Comparison of ENCODE assay signal across 15 cellular contexts in genomic region chr9:16509946-16510504, GRCh38.
DNase-seq lines count a peak whose midpoint lies in the region; ATAC-seq, FAIRE-seq and TF ChIP-seq lines count a peak whose summit lies in the region.
"Had no signal": no experiment of that assay in that cellular context is flagged by ENCODE, and none has a peak within 500 bp of the region (broad histone marks: within the 10 kb centered on the region; RNA-seq: fewer than 3 reads in every experiment).

No MANE protein-coding gene starts in this region.

- in situ Hi-C loops in GM12878 (cut with MboI) = no loop called here

- FAIRE-seq in GM12878 (lab: Jason Lieb, UNC) = no peak
- FAIRE-seq: GM18507, K562 had no signal

- peaks cover 42% of the 10 kb centered on the region for H3K4me1 ChIP-seq in HUES48 (ENCODE audit: control insufficient read depth, insufficient read depth, low read length)
- H3K4me1 ChIP-seq in GM12878 (ENCODE audit: control insufficient read depth, insufficient read depth, low read length) = no peaks in the 10 kb centered on the region
- peaks cover 30% of the 10 kb centered on the region for H3K4me1 ChIP-seq in iPS-20b (ENCODE audit: insufficient read depth, low read length)

- H3K9ac ChIP-seq in HUES48 (ENCODE audit: low read depth, low read length) = no peak overlapping the region
- no peak overlapping the region for H3K9ac ChIP-seq in GM12878 (ENCODE audit: control insufficient read depth, insufficient read depth, low read length)
- H3K9ac ChIP-seq in iPS-20b (ENCODE audit: low read depth, low read length) = peak overlapping the region; percentile 3; the same call in 1 of the 2 replicates

- intact Hi-C loops in GM12878 (cut with micrococcal nuclease; ENCODE audit: unreplicated experiment) (no loop called here), lower leg skin (cut with DNase I; ENCODE audit: low total_unique reads) (no loop called here)

- WGBS in GM12878 (ENCODE audit: insufficient coverage, insufficient replicate concordance, low lambda C conversion rate, missing lambda C conversion rate) = 32% methylated on average over 7 of the region's 7 CpGs
- WGBS in lower leg skin, 2 donors = 79 to 80% methylated on average over 7 of the region's 7 CpGs

- DNase-seq in A172 (ENCODE audit: low spot score) = peak; percentile 84
- no peak for DNase-seq in GM12878 (ENCODE audit: low read depth, low spot score)
- DNase-seq in lower leg skin (ENCODE audit: low spot score in 2 of 2) = no peak
- no peak for DNase-seq in GDM1 (lab: John Stamatoyannopoulos, UW)
- no peak for DNase-seq in activated CD8-positive, alpha-beta memory T cell treated with anti-CD3 and anti-CD28 coated beads, Interleukin-2, amount 50 U/mL, for 48 hours
- DNase-seq: activated naive CD4-positive, alpha-beta T cell treated with anti-CD3 and anti-CD28 coated beads, Interleukin-2, amount 50 U/mL, for 16 hours; cortex of kidney; heart left ventricle; midbrain had no signal

- ATAC-seq in GM12878 = peak; percentile 69
- no peak for ATAC-seq in HG03280 (IDR thresholded peaks at IDR 0.05; ENCODE audit: unreplicated experiment)
- ATAC-seq: K562; stimulated activated memory B cell treated with anti-CD40 and anti-IgM and Interleukin-4, amounts not matched to agents 10 μg/mL and 1 μg/mL and 100 μg/mL, for 72 hours had no signal

- no peak for TF ChIP-seq CTCF in GM12878 (IDR thresholded peaks at IDR 0.05 in 2 of 3, conservative IDR thresholded peaks at IDR 0.05 in 1 of 3; ENCODE audit: control insufficient read depth in 2 of 3, extremely low read depth in 1 of 3, insufficient read depth in 1 of 3, low read depth in 3 of 3, low read length in 3 of 3)
- no peak for TF ChIP-seq CTCF in lower leg skin (IDR thresholded peaks at IDR 0.05)

- RAD21 ChIA-PET in GM12878 (lab: Charles Lee; ENCODE audit: unreplicated experiment) = interaction anchor here (0.7 to 3.2 kb wide), 5 partner anchors 8 to 51 kb away, joined by 3 to 10 read pairs (median 3); no protein-coding TSS in a partner anchor

- SMC1A ChIA-PET in GM12878 (lab: Charles Lee; ENCODE audit: uncharacterized antibody, unreplicated experiment) = interaction anchor here (0.6 to 2.3 kb wide), 11 partner anchors 10 to 54 kb away, joined by 3 to 8 read pairs (median 4); no protein-coding TSS in a partner anchor

- H4K20me1 ChIP-seq in GM12878 (ENCODE audit: control insufficient read depth, insufficient read depth) = no peaks in the 10 kb centered on the region

- no peak for TF ChIP-seq EP300 in GM12878 (IDR thresholded peaks at IDR 0.05; ENCODE audit: borderline replicate concordance in 1 of 2, control insufficient read depth in 1 of 2, low read depth in 2 of 2, low read length in 2 of 2)

- H3K4me2 ChIP-seq in GM12878 (ENCODE audit: control insufficient read depth, insufficient read depth) = no peak overlapping the region

- TF ChIP-seq POLR2A in GM12878 (IDR thresholded peaks at IDR 0.05; ENCODE audit: low read depth, low read length) (no peak), lower leg skin (IDR thresholded peaks at IDR 0.05) (no peak)

- H2AFZ ChIP-seq in GM12878 (ENCODE audit: control insufficient read depth, low read depth, low read length) = no peak overlapping the region

- BruUV-seq in GM12878 (replicated peaks; lab: Mats Ljungman, UMichigan) = no TSS peak

- CTCF ChIA-PET in GM12878 (lab: Yijun Ruan, JAX) = interaction anchor here (0.6 to 2.7 kb wide), 4 partner anchors 9 to 17 kb away, joined by 3 to 10 read pairs (median 6); no protein-coding TSS in a partner anchor

- no peak overlapping the region for H3K4me3 ChIP-seq in HUES48 (ENCODE audit: low read depth, low read length)
- H3K4me3 ChIP-seq in GM12878 = no peak overlapping the region
- H3K4me3 ChIP-seq in iPS-20b (ENCODE audit: low read length) = no peak overlapping the region
- no peak overlapping the region for H3K4me3 ChIP-seq in lower leg skin (ENCODE audit: low read depth, poor library complexity, severe bottlenecking)
- H3K4me3 ChIP-seq: heart left ventricle, K562 had no signal

- H3K9me3 ChIP-seq in HUES48 (ENCODE audit: control insufficient read depth, insufficient read depth, low read length) = no peaks in the 10 kb centered on the region
- H3K9me3 ChIP-seq in GM12878 (replicated peaks; ENCODE audit: control insufficient read depth, insufficient read depth, low read length) = no peaks in the 10 kb centered on the region
- no peaks in the 10 kb centered on the region for H3K9me3 ChIP-seq in iPS-20b (ENCODE audit: insufficient read depth, low read depth, low read length)
- H3K9me3 ChIP-seq: heart left ventricle had no signal

- TF ChIP-seq RAD21 in GM12878 (IDR thresholded peaks at IDR 0.05; ENCODE audit: insufficient read depth, low read depth, low read length) = no peak

- no peaks in the 10 kb centered on the region for H3K79me2 ChIP-seq in GM12878 (ENCODE audit: control insufficient read depth, insufficient read depth, low read length)

- H3K27ac ChIP-seq in HUES48 (ENCODE audit: low read depth, low read length) = peak overlapping the region; percentile 1
- no peak overlapping the region for H3K27ac ChIP-seq in GM12878 (ENCODE audit: control insufficient read depth, insufficient read depth)
- no peak overlapping the region for H3K27ac ChIP-seq in iPS-20b (ENCODE audit: low read length)

- H3K36me3 ChIP-seq in HUES48 (ENCODE audit: control insufficient read depth, insufficient read depth, low read length) = no peaks in the 10 kb centered on the region
- no peaks in the 10 kb centered on the region for H3K36me3 ChIP-seq in GM12878 (ENCODE audit: control insufficient read depth in 2 of 2, insufficient read depth in 2 of 2, low read length in 1 of 2)
- no peaks in the 10 kb centered on the region for H3K36me3 ChIP-seq in iPS-20b (ENCODE audit: insufficient read depth, low read depth, low read length)
- H3K36me3 ChIP-seq: heart left ventricle had no signal

- POLR2A ChIA-PET in GM12878 (lab: Charles Lee) = interaction anchor here (1.0 to 1.5 kb wide), 3 partner anchors 9 to 14 kb away, joined by 3 to 4 read pairs (median 3); no protein-coding TSS in a partner anchor

- H3K27me3 ChIP-seq in HUES48 (ENCODE audit: control insufficient read depth, insufficient read depth, low read length) (no peaks in the 10 kb centered on the region), GM12878 (replicated peaks in 1 of 2; ENCODE audit: control insufficient read depth in 2 of 2, insufficient read depth in 2 of 2, low read length in 1 of 2) (no peaks in the 10 kb centered on the region), iPS-20b (ENCODE audit: insufficient read depth, low read length) (no peaks in the 10 kb centered on the region)

TF ChIP-seq in GM12878, 131 proteins besides CTCF, POLR2A, EP300 and RAD21:
- no peak for TF ChIP-seq RELB (IDR thresholded peaks at IDR 0.05; ENCODE audit: low read depth)
- 0 out of 2 replicates have a peak, but pooled peaks have one; percentile 17 for TF ChIP-seq MTA2 (IDR thresholded peaks at IDR 0.05; ENCODE audit: low read depth)
- TF ChIP-seq IKZF2 (IDR thresholded peaks at IDR 0.05) = peak; percentile 44 to 45; a peak in 2 of 4 replicates
- 0 out of 2 replicates have a peak, but pooled peaks have one; percentile 7 for TF ChIP-seq RUNX3 (IDR thresholded peaks at IDR 0.05; ENCODE audit: low read length)
